Comparison of ENCODE assay signal across 8 cellular contexts in the genomic region with DNA sequence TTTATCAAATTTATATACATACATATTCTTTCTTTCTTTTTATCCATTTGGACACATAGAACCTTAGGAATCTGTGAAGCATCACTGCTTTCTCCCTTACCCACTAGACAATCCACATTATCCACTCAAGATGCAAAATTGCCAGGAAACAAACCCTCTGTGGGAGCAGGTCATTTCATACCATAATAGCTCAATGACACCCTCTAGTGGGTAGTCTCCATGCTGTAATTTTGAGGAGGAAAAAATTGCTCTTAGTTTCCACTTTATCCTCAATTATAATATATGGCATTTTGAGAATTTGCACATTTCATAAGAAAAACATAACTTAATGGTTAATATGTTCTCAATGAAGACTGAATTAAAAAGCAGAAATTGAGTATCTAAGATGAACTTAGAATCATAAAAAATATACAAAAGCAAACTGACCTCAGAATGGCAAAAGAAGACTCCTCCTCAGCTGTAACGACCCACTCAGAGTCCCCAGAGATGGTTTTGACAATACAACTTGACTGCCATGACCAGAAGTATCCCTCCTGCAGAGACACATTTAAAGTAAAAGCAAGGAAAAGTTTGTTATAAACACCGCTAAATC.
A peak's percentile ranks its signal among the peaks of the same experiment; 100 is the strongest.
DNase-seq lines count a peak whose midpoint lies in the region; ATAC-seq and TF ChIP-seq lines count a peak whose summit lies in the region.

No MANE protein-coding gene starts in this region.

- DNase-seq in DMS153 treated with DMSO at 0.1 percent for 48 hours (lab: John Stamatoyannopoulos, UW; ENCODE audit: unreplicated experiment) (peak; percentile 34), LNCaP clone FGC (ENCODE audit: low read depth) (no peak), WERI-Rb-1 (no peak), iPS-NIHi11 (ENCODE audit: low spot score) (peak; percentile 26), HK-2 (ENCODE audit: unreplicated experiment) (no peak), GF-D8 (lab: John Stamatoyannopoulos, UW) (no peak)
- no peak for DNase-seq in central memory CD4-positive, alpha-beta T cell

- H3K27me3 ChIP-seq in WERI-Rb-1 (ENCODE audit: insufficient read depth, low read depth, severe bottlenecking), result no peaks in the 10 kb centered on the region

- no peak overlapping the region for H3K27ac ChIP-seq in WERI-Rb-1

- peak; percentile 40 for ATAC-seq in GM19395 (IDR thresholded peaks at IDR 0.05; ENCODE audit: unreplicated experiment)

- H3K4me3 ChIP-seq in LNCaP clone FGC (ENCODE audit: low read depth, low read length) (no peak overlapping the region), WERI-Rb-1 (ENCODE audit: low read depth, low read length) (no peak overlapping the region)

- no peaks in the 10 kb centered on the region for H3K36me3 ChIP-seq in WERI-Rb-1

- TF ChIP-seq CTCF in LNCaP clone FGC (IDR thresholded peaks at IDR 0.05; ENCODE audit: control insufficient read depth, extremely low read depth, insufficient read depth) (peak; percentile 73), WERI-Rb-1 (IDR thresholded peaks at IDR 0.05; ENCODE audit: low read depth, low read length) (peak; percentile 51)

- H3K9me3 ChIP-seq in WERI-Rb-1 (ENCODE audit: severe bottlenecking), result no peaks in the 10 kb centered on the region

Comparison
In these comparisons a context has a peak if more than half of its experiments do, and no peak if none do; other contexts are left out.
1. DNase-seq: peak in DMS153 treated with DMSO at 0.1 percent for 48 hours (single experiment) and iPS-NIHi11 (single experiment); none in LNCaP clone FGC (single experiment), WERI-Rb-1 (single experiment), HK-2 (single experiment), GF-D8 (single experiment) and central memory CD4-positive, alpha-beta T cell (single experiment).